In the genomic region with DNA sequence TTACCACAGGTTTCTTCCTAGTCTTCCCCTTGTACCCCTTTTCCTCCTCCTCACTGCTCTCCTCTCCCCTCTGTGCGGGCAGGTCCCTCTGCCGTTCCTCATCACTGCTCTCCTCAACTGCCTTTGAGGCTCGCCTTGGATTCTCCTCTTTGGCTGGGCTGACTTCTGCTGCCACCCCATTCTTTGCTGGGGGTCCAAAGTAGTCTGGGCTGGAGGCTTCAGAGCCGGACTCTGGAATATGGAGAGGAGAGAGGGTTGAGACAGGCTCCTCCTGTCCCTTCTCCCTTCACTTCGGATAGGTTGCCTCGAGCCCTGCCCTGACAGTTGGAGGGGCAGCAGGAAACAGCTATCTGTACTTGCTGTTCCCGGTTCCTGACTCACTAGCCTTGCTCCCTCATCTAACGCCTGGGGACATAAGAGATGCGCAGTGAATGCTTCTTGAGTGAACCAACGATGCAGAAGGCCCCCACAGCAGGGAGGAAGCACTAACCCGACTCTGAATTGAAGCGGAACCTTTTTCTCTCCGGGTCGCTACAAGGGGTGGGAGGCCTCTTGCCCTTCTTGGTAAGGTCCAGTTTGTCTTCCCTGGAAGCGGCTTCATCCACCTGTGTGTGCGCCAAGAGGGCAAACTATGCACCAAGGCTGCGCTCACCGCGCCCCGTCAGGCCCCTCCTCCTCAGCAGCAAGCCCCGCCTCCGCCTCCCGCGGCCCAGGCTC, we compare ENCODE assay signal across 8 cellular contexts. TPM values are rescaled to one million over a fixed set of nuclear protein-coding genes. Genes with fewer than 3 reads are reported as not detected.
DNase-seq lines count a peak whose midpoint lies in the region; ATAC-seq, FAIRE-seq and TF ChIP-seq lines count a peak whose summit lies in the region.

No MANE protein-coding gene starts in this region.

- H3K4me3 Mint-ChIP-seq in immature natural killer cell: peak overlapping the region; percentile 93 to 98 (median 97)

- POLR2A ChIA-PET in HCT116 (lab: Charles Lee): interaction anchor here (0.6 to 1.2 kb wide), 4 partner anchors 18 to 95 kb away, joined by 3 read pairs; a partner anchor contains a TSS

- FAIRE-seq in GM12891 (lab: Jason Lieb, UNC): peak; percentile 47

- intact Hi-C loops in HCT116 (cut with micrococcal nuclease): no loop called here

- DNase-seq in GM12891 (ENCODE audit: insufficient read length, low spot score) (no peak), HCT116 (ENCODE audit: low read depth, low spot score) (no peak), NT2/D1 (ENCODE audit: low read depth, low spot score) (no peak), astrocyte of the spinal cord (ENCODE audit: low read depth, low spot score) (peak; percentile 32), immature natural killer cell (no peak), putamen (ENCODE audit: low spot score) (no peak), NCI-H1436 treated with DMSO at 0.1 percent for 48 hours (lab: John Stamatoyannopoulos, UW) (no peak)
- DNase-seq in stimulated activated CD4-positive, alpha-beta T cell treated with anti-CD3 and anti-CD28 coated beads, Interleukin-1b, Interleukin-23, amount 100 ng/mL, for 4 hours (ENCODE audit: low read depth in 2 of 2): peak; percentile 49 to 72

- TF ChIP-seq CTCF in HCT116 (IDR thresholded peaks at IDR 0.05 in 2 of 3, conservative IDR thresholded peaks at IDR 0.05 in 1 of 3; ENCODE audit: borderline replicate concordance in 1 of 3, insufficient read depth in 1 of 3, low read depth in 2 of 3, low read length in 2 of 3) (no peak), astrocyte of the spinal cord (IDR thresholded peaks at IDR 0.05; ENCODE audit: low read depth, low read length) (no peak)

- peak; percentile 64 for ATAC-seq in HCT116

- in situ Hi-C loops in astrocyte of the spinal cord (cut with HindIII; ENCODE audit: low sequenced_read_pairs): no loop called here

- TF ChIP-seq POLR2A in GM12891 (IDR thresholded peaks at IDR 0.05; ENCODE audit: low read depth, low read length) (no peak), HCT116 (IDR thresholded peaks at IDR 0.05; ENCODE audit: borderline replicate concordance, extremely low read depth, insufficient read depth, insufficient read length) (no peak)

- peak overlapping the region; percentile 95 to 98 (median 97) for H3K27ac Mint-ChIP-seq in immature natural killer cell

- H3K36me3 ChIP-seq in HCT116 (ENCODE audit: control insufficient read depth in 1 of 2, insufficient read depth in 2 of 2, low read length in 2 of 2) (peaks cover 12 to 25% of the 10 kb centered on the region in 2 experiments), NT2/D1 (ENCODE audit: insufficient read depth, insufficient read length, low read length) (peaks cover 62% of the 10 kb centered on the region)

- H2AFZ ChIP-seq in HCT116 (ENCODE audit: low read depth, low read length, poor library complexity, severe bottlenecking): no peak overlapping the region

- peak overlapping the region; percentile 92 for H3K4me2 ChIP-seq in HCT116 (ENCODE audit: low read length)

- H3K9me2 ChIP-seq in HCT116 (ENCODE audit: insufficient read depth): no peaks in the 10 kb centered on the region

- peaks cover 32 to 35% of the 10 kb centered on the region in 2 donors for H3K4me1 Mint-ChIP-seq in immature natural killer cell

- RAD21 ChIA-PET in HCT116 (lab: Charles Lee; ENCODE audit: low non-redundant PET in 1 of 2, low total read pairs in 2 of 2, uncharacterized antibody in 2 of 2, unreplicated experiment in 2 of 2): no interaction called here

- peak overlapping the region; percentile 83 to 95 for H3K4me3 ChIP-seq in HCT116 (replicated peaks in 1 of 2; ENCODE audit: low read depth in 1 of 2, low read length in 2 of 2)
- peak overlapping the region; percentile 84 for H3K4me3 ChIP-seq in NT2/D1 (ENCODE audit: insufficient read length, low read depth)
- H3K4me3 ChIP-seq in astrocyte of the spinal cord (ENCODE audit: low read depth, low read length): peak overlapping the region; percentile 72

- TF ChIP-seq RAD21 in HCT116 (IDR thresholded peaks at IDR 0.05; ENCODE audit: low read depth): no peak

- H3K36me3 Mint-ChIP-seq in immature natural killer cell: peaks cover 4 to 11% (median 5%) of the 10 kb centered on the region in 3 donors

- CTCF ChIA-PET in HCT116 (lab: Charles Lee): no interaction called here

- H3K79me2 ChIP-seq in HCT116 (ENCODE audit: insufficient read depth, low read length): peaks cover 11% of the 10 kb centered on the region

- H3K9me3 ChIP-seq in HCT116 (ENCODE audit: control insufficient read depth in 1 of 2, insufficient read depth in 1 of 2, low read depth in 1 of 2, low read length in 2 of 2) (no peaks in the 10 kb centered on the region), NT2/D1 (ENCODE audit: insufficient read depth, low read length) (no peaks in the 10 kb centered on the region)

- no peaks in the 10 kb centered on the region for H4K20me1 ChIP-seq in HCT116 (ENCODE audit: insufficient read depth)

- H3K9ac ChIP-seq in HCT116 (ENCODE audit: low read length) (peak overlapping the region; percentile 86), NT2/D1 (ENCODE audit: insufficient read length, low read depth) (peak overlapping the region; percentile 97)

- H3K4me1 ChIP-seq in HCT116 (ENCODE audit: control insufficient read depth in 1 of 2, insufficient read depth in 2 of 2, low read length in 2 of 2) (peaks cover 9 to 27% of the 10 kb centered on the region in 2 experiments), NT2/D1 (ENCODE audit: insufficient read depth, insufficient read length) (peaks cover 14% of the 10 kb centered on the region)

- H3K9me3 Mint-ChIP-seq in immature natural killer cell: no peaks in the 10 kb centered on the region

- TSS peak; percentile 76 for BruUV-seq in HCT116 (replicated peaks; lab: Mats Ljungman, UMichigan)

- H3K27ac ChIP-seq in HCT116 (ENCODE audit: low read depth, low read length): peak overlapping the region; percentile 88

- H3K27me3 ChIP-seq in HCT116 (ENCODE audit: insufficient read depth, low read length): no peaks in the 10 kb centered on the region
- H3K27me3 ChIP-seq in NT2/D1 (ENCODE audit: insufficient read depth, insufficient read length): no peaks in the 10 kb centered on the region

- peaks cover 5 to 11% (median 11%) of the 10 kb centered on the region in 3 donors for H3K27me3 Mint-ChIP-seq in immature natural killer cell (ENCODE audit: low read depth in 3 of 3)

TF ChIP-seq in GM12891, 5 proteins besides CTCF, POLR2A, EP300 and RAD21:
- TF ChIP-seq POLR2AphosphoS5 (IDR thresholded peaks at IDR 0.05; ENCODE audit: low read depth, low read length): peak; percentile 3; the same call in 1 of the 2 replicates
- no peak for TF ChIP-seq PAX5 (IDR thresholded peaks at IDR 0.05; ENCODE audit: insufficient read depth, low read length, severe bottlenecking)
- 0 out of 2 replicates have a peak, but pooled peaks have one; percentile 13 for TF ChIP-seq SPI1 (IDR thresholded peaks at IDR 0.05; ENCODE audit: low read depth, low read length)

TF ChIP-seq in HCT116, 20 proteins besides CTCF, POLR2A, EP300 and RAD21 (continues in another document):
- no peak for TF ChIP-seq EZH2phosphoT487 (IDR thresholded peaks at IDR 0.05; ENCODE audit: borderline replicate concordance)
- TF ChIP-seq, protein P1, sequence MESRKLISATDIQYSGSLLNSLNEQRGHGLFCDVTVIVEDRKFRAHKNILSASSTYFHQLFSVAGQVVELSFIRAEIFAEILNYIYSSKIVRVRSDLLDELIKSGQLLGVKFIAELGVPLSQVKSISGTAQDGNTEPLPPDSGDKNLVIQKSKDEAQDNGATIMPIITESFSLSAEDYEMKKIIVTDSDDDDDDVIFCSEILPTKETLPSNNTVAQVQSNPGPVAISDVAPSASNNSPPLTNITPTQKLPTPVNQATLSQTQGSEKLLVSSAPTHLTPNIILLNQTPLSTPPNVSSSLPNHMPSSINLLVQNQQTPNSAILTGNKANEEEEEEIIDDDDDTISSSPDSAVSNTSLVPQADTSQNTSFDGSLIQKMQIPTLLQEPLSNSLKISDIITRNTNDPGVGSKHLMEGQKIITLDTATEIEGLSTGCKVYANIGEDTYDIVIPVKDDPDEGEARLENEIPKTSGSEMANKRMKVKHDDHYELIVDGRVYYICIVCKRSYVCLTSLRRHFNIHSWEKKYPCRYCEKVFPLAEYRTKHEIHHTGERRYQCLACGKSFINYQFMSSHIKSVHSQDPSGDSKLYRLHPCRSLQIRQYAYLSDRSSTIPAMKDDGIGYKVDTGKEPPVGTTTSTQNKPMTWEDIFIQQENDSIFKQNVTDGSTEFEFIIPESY (IDR thresholded peaks at IDR 0.05; ENCODE audit: extremely low read depth, insufficient replicate concordance, low read length): no peak
- no peak for TF ChIP-seq ZFX (IDR thresholded peaks at IDR 0.05)
- TF ChIP-seq, protein P2, sequence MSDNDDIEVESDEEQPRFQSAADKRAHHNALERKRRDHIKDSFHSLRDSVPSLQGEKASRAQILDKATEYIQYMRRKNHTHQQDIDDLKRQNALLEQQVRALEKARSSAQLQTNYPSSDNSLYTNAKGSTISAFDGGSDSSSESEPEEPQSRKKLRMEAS (IDR thresholded peaks at IDR 0.05): no peak
- no peak for TF ChIP-seq POLR2AphosphoS5 (IDR thresholded peaks at IDR 0.05; ENCODE audit: low read depth, low read length)
- TF ChIP-seq ELF1 (IDR thresholded peaks at IDR 0.05; ENCODE audit: borderline replicate concordance, low read depth): no peak
- TF ChIP-seq EGR1 (IDR thresholded peaks at IDR 0.05; ENCODE audit: low read depth): no peak
- no peak for TF ChIP-seq SRF (IDR thresholded peaks at IDR 0.05; ENCODE audit: low read depth)
- no peak for TF ChIP-seq SIN3A (IDR thresholded peaks at IDR 0.05; ENCODE audit: low read depth)
- no peak for TF ChIP-seq FOSL1 (IDR thresholded peaks at IDR 0.05; ENCODE audit: low read depth)

RNA-seq across cellular contexts. Expression of a gene that starts 0.6 kb away (rescaled TPM):
- 21.1 TPM for polyA plus RNA-seq in GM12891 (2012; ENCODE audit: low read depth, missing spikeins)
- 21.8 TPM for total RNA-seq in HCT116 (2021; ENCODE audit: unreplicated experiment)
- 25.2 and 26.4 TPM in 2 replicates for polyA plus RNA-seq in HCT116 (2012)
- polyA plus RNA-seq in immature natural killer cell: 10 to 100 TPM; 14.1 to 23.5 (median 18.9) TPM

RNA-seq across cellular contexts. Expression of a gene that starts 1.3 kb away (rescaled TPM):
- 51.9 TPM for polyA plus RNA-seq in GM12891 (2012; ENCODE audit: low read depth, missing spikeins)
- 89.8 TPM for total RNA-seq in HCT116 (2021; ENCODE audit: unreplicated experiment)
- 53.7 and 76.2 TPM in 2 replicates for polyA plus RNA-seq in HCT116 (2012)
- 1 to 10 TPM; 7.4 to 7.9 (median 7.7) TPM for polyA plus RNA-seq in immature natural killer cell

RNA-seq across cellular contexts. Expression of a gene that starts 16.1 kb away (rescaled TPM):
- 0.19 TPM for polyA plus RNA-seq in GM12891 (2012; ENCODE audit: low read depth, missing spikeins)
- total RNA-seq in HCT116 (2021; ENCODE audit: unreplicated experiment): 17.3 TPM
- 13.8 and 18.6 TPM in 2 replicates for polyA plus RNA-seq in HCT116 (2012)
- polyA plus RNA-seq in immature natural killer cell: not detected

RNA-seq across cellular contexts. Expression of a gene that starts 21.1 kb away (rescaled TPM):
- polyA plus RNA-seq in GM12891 (2012; ENCODE audit: low read depth, missing spikeins): 12.2 TPM
- total RNA-seq in HCT116 (2021; ENCODE audit: unreplicated experiment): 56.7 TPM
- 24.9 and 28.7 TPM in 2 replicates for polyA plus RNA-seq in HCT116 (2012)
- 10 to 100 TPM in 1 of 3 donors, 1 to 10 TPM in 2; 2.1 to 10.7 (median 3.0) TPM for polyA plus RNA-seq in immature natural killer cell

RNA-seq across cellular contexts. Expression of a gene that starts 28.2 kb away (rescaled TPM):
- not detected for polyA plus RNA-seq in GM12891 (2012; ENCODE audit: low read depth, missing spikeins)
- not detected for total RNA-seq in HCT116 (2021; ENCODE audit: unreplicated experiment)
- not detected in 2 replicates for polyA plus RNA-seq in HCT116 (2012)
- polyA plus RNA-seq in immature natural killer cell: not detected

Comparison
In these comparisons a context has a peak if more than half of its experiments do, and no peak if none do; other contexts are left out.
1. DNase-seq: peak in astrocyte of the spinal cord (single experiment) and stimulated activated CD4-positive, alpha-beta T cell treated with anti-CD3 and anti-CD28 coated beads, Interleukin-1b, Interleukin-23, amount 100 ng/mL, for 4 hours (2 of 2); none in GM12891 (single experiment), HCT116 (single experiment), NT2/D1 (single experiment), immature natural killer cell (0 of 3), putamen (single experiment) and NCI-H1436 treated with DMSO at 0.1 percent for 48 hours (single experiment).
2. Peak in every context shown above with its lines, with median percentiles within 50 percentile points of each other: H3K4me3 ChIP-seq.